ENCODE assay signal across 28 cellular contexts in genomic region chr5:16685069-16685468, GRCh38.
"Had no signal": no experiment of that assay in that cellular context is flagged by ENCODE, and none has a peak within 500 bp of the region (broad histone marks: within the 10 kb centered on the region; RNA-seq: fewer than 3 reads in every experiment).

No MANE protein-coding gene starts in this region.

- H3K27ac ChIP-seq: coronary artery, esophagus muscularis mucosa, gastrocnemius medialis, neural progenitor cell, parathyroid adenoma, right atrium auricular region, suprapubic skin, transverse colon, upper lobe of right lung, uterus had no signal

- H3K27me3 ChIP-seq: esophagus muscularis mucosa, gastrocnemius medialis, neural progenitor cell, right atrium auricular region, suprapubic skin, transverse colon, upper lobe of right lung, uterus had no signal

- H3K4me3 ChIP-seq: coronary artery, esophagus muscularis mucosa, gastrocnemius medialis, neural progenitor cell, right atrium auricular region, smooth muscle cell, suprapubic skin, transverse colon, upper lobe of right lung, uterus had no signal

- FAIRE-seq: endothelial cell of umbilical vein, kidney had no signal

- DNase-seq: dermis blood vessel endothelial cell; effector memory CD4-positive, alpha-beta T cell; foreskin fibroblast; gastrocnemius medialis; head of caudate nucleus; kidney; mesendoderm; midbrain; naive thymus-derived CD4-positive, alpha-beta T cell; stimulated activated CD4-positive, alpha-beta T cell treated with anti-CD3 and anti-CD28 coated beads, Interleukin-12 subunit alpha, Interleukin-12 subunit beta, amount 100 ng/mL, for 4 hours; stimulated activated CD4-positive, alpha-beta T cell treated with anti-CD3 and anti-CD28 coated beads, Interleukin-1b, Interleukin-23, amount 100 ng/mL, for 48 hours; stimulated activated CD4-positive, alpha-beta T cell treated with anti-CD3 and anti-CD28 coated beads, Interleukin-4, amount 100 ng/mL, for 1 hour; stimulated activated CD8-positive, alpha-beta memory T cell treated with anti-CD3 and anti-CD28 coated beads, Interleukin-4, amount 100 ng/mL, for 48 hours; stimulated activated naive CD4-positive, alpha-beta T cell; stimulated activated naive CD8-positive, alpha-beta T cell treated with anti-CD3 and anti-CD28 coated beads, Interleukin-15, amount 100 ng/mL, for 72 hours; transverse colon; upper lobe of right lung; uterus had no signal

- H3K4me1 ChIP-seq: esophagus muscularis mucosa, neural progenitor cell, parathyroid adenoma, right atrium auricular region, suprapubic skin, transverse colon, upper lobe of right lung, uterus had no signal

- H3K4me2 ChIP-seq: neural progenitor cell, smooth muscle cell had no signal

- H3K9ac ChIP-seq: neural progenitor cell, parathyroid adenoma had no signal

- H3K36me3 ChIP-seq: right atrium auricular region, uterus had no signal

- H2AFZ ChIP-seq: neural progenitor cell, parathyroid adenoma had no signal

- H3K9me3 ChIP-seq: esophagus muscularis mucosa, gastrocnemius medialis, right atrium auricular region, suprapubic skin, transverse colon, upper lobe of right lung, uterus had no signal

- ATAC-seq: gastrocnemius medialis; left lobe of liver; naive thymus-derived CD4-positive, alpha-beta T cell; sciatic nerve; stimulated activated naive CD8-positive, alpha-beta T cell treated with anti-CD3 and anti-CD28 coated beads, Interleukin-15, amount 100 ng/mL, for 72 hours; upper lobe of right lung had no signal
